In the genomic region with DNA sequence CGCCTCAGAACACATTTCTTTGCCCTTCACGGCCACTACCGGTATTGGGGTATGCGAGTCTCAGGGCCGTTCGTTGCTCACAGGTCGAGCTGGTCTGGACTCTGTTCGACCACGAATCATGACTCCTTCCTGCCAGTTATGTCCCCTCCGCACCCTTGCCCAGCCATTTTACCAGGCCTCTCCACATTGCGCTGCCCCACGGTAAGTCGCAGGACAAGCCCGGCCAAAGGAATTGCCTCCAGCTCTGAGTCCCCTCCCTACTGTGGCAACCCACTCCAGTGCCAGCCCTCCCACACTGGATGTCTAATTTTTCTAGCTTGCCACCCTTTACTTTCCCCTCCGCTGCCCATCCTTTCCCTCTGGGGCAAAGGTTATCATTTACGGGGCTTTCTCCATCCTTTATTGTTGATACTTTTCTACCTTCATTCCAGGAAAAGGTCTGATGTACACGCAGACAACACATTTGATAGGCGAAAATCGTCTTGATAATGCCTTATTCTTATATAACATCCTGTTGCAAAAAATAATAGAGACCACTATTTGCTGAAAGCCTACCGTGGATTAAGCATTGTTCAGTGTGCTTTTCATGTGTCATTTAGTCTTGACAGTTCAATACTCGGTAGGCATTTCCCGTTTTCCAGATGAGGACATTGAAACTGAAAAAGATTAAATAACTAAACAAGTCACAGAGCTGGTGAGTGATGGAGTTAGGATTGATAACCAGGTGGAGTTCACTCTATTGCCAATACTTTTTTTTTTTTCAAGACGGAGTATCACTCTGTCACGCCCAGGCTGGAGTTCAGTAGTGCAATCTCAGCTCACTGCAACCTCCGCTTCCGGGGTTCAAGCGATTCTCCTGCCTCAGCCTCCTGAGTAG, we compare ENCODE assay signal across 1 cellular context.
TF ChIP-seq lines count a peak whose summit lies in the region.

No MANE protein-coding gene starts in this region.

TF ChIP-seq in HepG2, 621 proteins besides CTCF, POLR2A, EP300 and RAD21 (continued from another document):
- TF ChIP-seq ZNF574 (CRISPR knock-in tag; IDR thresholded peaks at IDR 0.05) (peak; percentile 10; the same call in 1 of the 2 replicates), ZNF572 (CRISPR knock-in tag; IDR thresholded peaks at IDR 0.05) (peak; percentile 59; the same call in 1 of the 2 replicates), ZSCAN29 (CRISPR knock-in tag; conservative IDR thresholded peaks at IDR 0.05) (no peak)
